ENCODE assay signal across 15 cellular contexts in genomic region chr2:29744976-29745375, GRCh38.
DNase-seq lines count a peak whose midpoint lies in the region; ATAC-seq lines count a peak whose summit lies in the region.
"Had no signal": no experiment of that assay in that cellular context is flagged by ENCODE, and none has a peak within 500 bp of the region (broad histone marks: within the 10 kb centered on the region; RNA-seq: fewer than 3 reads in every experiment).

No MANE protein-coding gene starts in this region.

- DNase-seq in midbrain (lab: John Stamatoyannopoulos, UW) = no peak
- DNase-seq in NCI-H1048 (lab: John Stamatoyannopoulos, UW) = no peak
- DNase-seq in activated CD4-positive, alpha-beta T cell treated with anti-CD3 and anti-CD28 coated beads, Interleukin-2, amount 50 U/mL, for 48 hours = no peak
- no peak for DNase-seq in NCI-H345 treated with DMSO at 0.1 percent for 48 hours (lab: John Stamatoyannopoulos, UW; ENCODE audit: unreplicated experiment)
- DNase-seq: activated naive CD8-positive, alpha-beta T cell treated with anti-CD3 and anti-CD28 coated beads, Interleukin-2, amount 50 U/mL, for 24 hours; C1 segment of cervical spinal cord; IMR-90; NCI-H1105 treated with DMSO at 0.1 percent for 48 hours; NCI-H446 treated with DMSO at 0.1 percent for 48 hours; occipital lobe had no signal

- ATAC-seq in GM18907 (IDR thresholded peaks at IDR 0.05; ENCODE audit: unreplicated experiment) = peak; percentile 75
- ATAC-seq in GM21515 (IDR thresholded peaks at IDR 0.05; ENCODE audit: unreplicated experiment) = peak; percentile 76
- ATAC-seq in HG02970 (IDR thresholded peaks at IDR 0.05; ENCODE audit: low FRiP score, unreplicated experiment) = peak; percentile 57
- peak; percentile 71 for ATAC-seq in HG03571 (IDR thresholded peaks at IDR 0.05; ENCODE audit: unreplicated experiment)
- ATAC-seq: activated naive CD8-positive, alpha-beta T cell treated with anti-CD3 and anti-CD28 coated beads, Interleukin-2, amount 50 U/mL, for 24 hours; PC-3 had no signal
